ENCODE assay signal across 9 cellular contexts in the genomic region with DNA sequence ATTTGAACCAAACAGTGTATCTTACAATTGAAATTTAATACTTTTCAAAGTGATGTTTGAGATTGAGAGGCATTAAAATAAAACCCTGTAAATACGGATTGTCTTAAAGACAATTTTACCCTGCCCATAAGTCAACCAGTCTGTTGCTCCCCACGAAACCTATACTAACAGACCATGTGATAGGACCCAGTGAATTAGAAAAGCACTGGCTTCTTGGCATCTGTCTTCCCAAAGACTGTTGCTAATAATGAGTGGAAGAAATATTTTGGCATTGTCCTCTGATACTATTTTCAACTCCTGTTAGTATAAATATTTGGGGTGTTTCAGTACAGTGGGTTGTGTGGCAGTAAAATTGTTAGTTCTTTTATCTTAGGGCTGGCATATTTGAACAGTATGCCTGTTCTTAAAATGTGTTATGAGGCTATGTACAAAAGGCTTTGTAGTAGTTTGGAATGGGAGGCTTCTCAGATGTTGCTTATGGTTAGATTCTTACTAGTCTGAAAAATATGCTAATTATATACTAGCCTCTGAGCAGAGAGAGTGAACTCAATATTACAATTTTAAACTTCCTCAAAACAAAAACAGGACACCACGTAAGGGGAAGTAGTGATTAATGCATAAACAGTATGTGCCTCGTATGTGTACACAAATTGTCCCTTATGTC.
DNase-seq lines count a peak whose midpoint lies in the region; ATAC-seq, FAIRE-seq and TF ChIP-seq lines count a peak whose summit lies in the region.
"Had no signal": no experiment of that assay in that cellular context is flagged by ENCODE, and none has a peak within 500 bp of the region (broad histone marks: within the 10 kb centered on the region; RNA-seq: fewer than 3 reads in every experiment).

No MANE protein-coding gene starts in this region.

- H3K9me3 ChIP-seq in SK-N-SH (no peaks in the 10 kb centered on the region), pancreas (no peaks in the 10 kb centered on the region), PC-9 (ENCODE audit: insufficient read depth, low read depth) (no peaks in the 10 kb centered on the region)

- peak overlapping the region; percentile 32 to 55; a peak in 2 of 4 replicates for H3K27ac ChIP-seq in SK-N-SH (ENCODE audit: low read depth in 2 of 2, low read length in 1 of 2)
- peak overlapping the region in 2 of 4 donors; percentile 10 to 32 for H3K27ac ChIP-seq in pancreas
- H3K27ac ChIP-seq in PC-9: no peak overlapping the region
- H3K27ac ChIP-seq: KMS-11 had no signal

- H3K4me1 ChIP-seq in SK-N-SH (ENCODE audit: control insufficient read depth in 1 of 2, insufficient read depth in 2 of 2, low read depth in 1 of 2, low read length in 1 of 2): peaks cover 20 to 48% of the 10 kb centered on the region in 2 experiments; a peak in 3 of 4 replicates
- H3K4me1 ChIP-seq in pancreas: peaks cover 0 to 15% (median 11%) of the 10 kb centered on the region in 3 donors
- peaks cover 6% of the 10 kb centered on the region for H3K4me1 ChIP-seq in PC-9 (replicated peaks; ENCODE audit: insufficient read depth)

- 81% methylated on average over 4 of the region's 4 CpGs for WGBS in SK-N-SH (ENCODE audit: low lambda C conversion rate)
- WGBS in pancreas, 2 donors: 79 to 87% methylated on average over 4 of the region's 4 CpGs

- peak; percentile 72 for ATAC-seq in GM18858 (IDR thresholded peaks at IDR 0.05; ENCODE audit: unreplicated experiment)
- peak; percentile 45 for ATAC-seq in HG02571 (IDR thresholded peaks at IDR 0.05; ENCODE audit: unreplicated experiment)
- ATAC-seq in pancreas: peak in 2 of 4 donors; percentile 53 to 67

- no peak for TF ChIP-seq EP300 in SK-N-SH (IDR thresholded peaks at IDR 0.05; ENCODE audit: borderline replicate concordance in 1 of 2, low read depth in 1 of 2, low read length in 1 of 2)

- CTCF ChIA-PET in SK-N-SH (lab: Yijun Ruan, JAX) (no interaction called here), PC-9 (lab: Charles Lee) (no interaction called here)

- TF ChIP-seq CTCF in SK-N-SH (IDR thresholded peaks at IDR 0.05) (no peak), pancreas (IDR thresholded peaks at IDR 0.05) (no peak), PC-9 (conservative IDR thresholded peaks at IDR 0.05) (no peak)

- H3F3A ChIP-seq in SK-N-SH (replicated peaks; ENCODE audit: insufficient read depth) (peaks cover 3% of the 10 kb centered on the region), PC-9 (ENCODE audit: insufficient read depth, low read depth) (no peaks in the 10 kb centered on the region)

- DNase-seq in SK-N-SH: no peak
- DNase-seq in pancreas: no peak
- no peak for DNase-seq in G401 (ENCODE audit: low spot score)
- DNase-seq in islet precursor cell: no peak
- no peak for DNase-seq in activated CD4-positive, alpha-beta T cell treated with anti-CD3 and anti-CD28 coated beads, Interleukin-2, amount 50 U/mL, for 1 hour
- DNase-seq in PC-9: no peak

- H3K27me3 ChIP-seq in SK-N-SH (ENCODE audit: insufficient read depth): no peaks in the 10 kb centered on the region
- no peaks in the 10 kb centered on the region for H3K27me3 ChIP-seq in pancreas
- no peaks in the 10 kb centered on the region for H3K27me3 ChIP-seq in PC-9 (ENCODE audit: insufficient read depth, low read depth)

- intact Hi-C loops in pancreas (cut with DNase I): no loop called here
- intact Hi-C loops in PC-9 (cut with micrococcal nuclease; ENCODE audit: unreplicated experiment): no loop called here

- no TSS peak for BruUV-seq in PC-9 (replicated peaks; lab: Mats Ljungman, UMichigan)

- in situ Hi-C loops in G401 (cut with HindIII; ENCODE audit: low sequenced_read_pairs): no loop called here

- H3K79me2 ChIP-seq in SK-N-SH (ENCODE audit: insufficient read depth): peaks cover 27% of the 10 kb centered on the region
- no peaks in the 10 kb centered on the region for H3K79me2 ChIP-seq in PC-9 (ENCODE audit: low read depth)

- H3K36me3 ChIP-seq in SK-N-SH (replicated peaks in 1 of 2; ENCODE audit: control insufficient read depth in 1 of 2, insufficient read depth in 2 of 2, low read length in 1 of 2): peaks cover 6 to 18% of the 10 kb centered on the region in 2 experiments
- H3K36me3 ChIP-seq in pancreas: no peaks in the 10 kb centered on the region
- H3K36me3 ChIP-seq in PC-9 (ENCODE audit: low read depth): no peaks in the 10 kb centered on the region

- TF ChIP-seq RAD21 in SK-N-SH (IDR thresholded peaks at IDR 0.05; ENCODE audit: low read length): no peak

- H3K9ac ChIP-seq in SK-N-SH: no peak overlapping the region
- H3K9ac ChIP-seq: KMS-11 had no signal

- no peaks in the 10 kb centered on the region for H4K20me1 ChIP-seq in SK-N-SH (ENCODE audit: insufficient read depth)
- H4K20me1 ChIP-seq in PC-9 (ENCODE audit: insufficient read depth): no peaks in the 10 kb centered on the region

- H3K4me3 ChIP-seq in SK-N-SH (ENCODE audit: low read depth in 2 of 2, low read length in 1 of 2) (no peak overlapping the region), pancreas (no peak overlapping the region), PC-9 (no peak overlapping the region)

- POLR2A ChIA-PET in SK-N-SH (lab: Yijun Ruan, JAX) (no interaction called here), PC-9 (lab: Charles Lee; ENCODE audit: unreplicated experiment) (interaction anchor here (0.6 kb wide), 1 partner anchor 34 kb away, joined by 7 read pairs; no protein-coding TSS in a partner anchor)

- peak; percentile 32 for FAIRE-seq in pancreas (lab: Jason Lieb, UNC)

- H2AFZ ChIP-seq in SK-N-SH (ENCODE audit: low read depth) (no peak overlapping the region), PC-9 (no peak overlapping the region)

- H3K9me2 ChIP-seq in SK-N-SH (no peaks in the 10 kb centered on the region), PC-9 (ENCODE audit: insufficient read depth) (no peaks in the 10 kb centered on the region)

- H3K4me2 ChIP-seq in SK-N-SH (no peak overlapping the region), PC-9 (no peak overlapping the region)
- H3K4me2 ChIP-seq: KMS-11 had no signal

TF ChIP-seq in SK-N-SH, 30 proteins besides CTCF, POLR2A, EP300 and RAD21:
- 0 out of 2 replicates have a peak, but pooled peaks have one; percentile 12 for TF ChIP-seq FOXJ3 (CRISPR knock-in tag; IDR thresholded peaks at IDR 0.05)
- no peak for TF ChIP-seq FOXM1 (IDR thresholded peaks at IDR 0.05; ENCODE audit: low read depth)
